Comparison of ENCODE assay signal across 12 cellular contexts in genomic region chr17:64978138-64978537, GRCh38.
"Had no signal": no experiment of that assay in that cellular context is flagged by ENCODE, and none has a peak within 500 bp of the region (broad histone marks: within the 10 kb centered on the region; RNA-seq: fewer than 3 reads in every experiment).

No MANE protein-coding gene starts in this region.

- H3K4me3 Mint-ChIP-seq: activated CD4-positive, alpha-beta T cell treated with anti-CD3 and anti-CD28 coated beads for 36 hours had no signal

- DNase-seq: activated CD4-positive, alpha-beta T cell treated with anti-CD3 and anti-CD28 coated beads for 36 hours; activated CD8-positive, alpha-beta T cell treated with anti-CD3 and anti-CD28 coated beads, Interleukin-2, amount 10 ng/mL, durations not matched to agents 7 days and 5 days; activated gamma-delta T cell; foreskin keratinocyte; left ventricle myocardium superior; pancreas; stimulated activated CD4-positive, alpha-beta T cell treated with anti-CD3 and anti-CD28 coated beads, Interleukin-15, amount 100 ng/mL, for 24 hours; stimulated activated CD4-positive, alpha-beta T cell treated with anti-CD3 and anti-CD28 coated beads, Interleukin-4, amount 100 ng/mL, for 24 hours had no signal

- FAIRE-seq: colon, pancreas had no signal

- H3K4me3 ChIP-seq: cardiac muscle cell, neural progenitor cell, pancreas had no signal

- ATAC-seq: activated CD4-positive, alpha-beta T cell treated with anti-CD3 and anti-CD28 coated beads for 36 hours; activated CD8-positive, alpha-beta T cell treated with anti-CD3 and anti-CD28 coated beads, Interleukin-2, amount 10 ng/mL, durations not matched to agents 7 days and 5 days; foreskin keratinocyte; left ventricle myocardium superior; pancreas had no signal

- H2AFZ ChIP-seq: neural progenitor cell had no signal

- H3K9ac ChIP-seq: neural progenitor cell had no signal

- H3K36me3 ChIP-seq: cardiac muscle cell, neural progenitor cell, pancreas had no signal

- H3K27me3 ChIP-seq: cardiac muscle cell, foreskin keratinocyte, neural progenitor cell, pancreas had no signal

- H3K27me3 Mint-ChIP-seq: activated CD4-positive, alpha-beta T cell treated with anti-CD3 and anti-CD28 coated beads for 36 hours had no signal

- H3K4me2 ChIP-seq: neural progenitor cell had no signal

- H3K27ac ChIP-seq: cardiac muscle cell, foreskin keratinocyte, neural progenitor cell, pancreas, VCaP had no signal

- H3K27ac Mint-ChIP-seq: activated CD4-positive, alpha-beta T cell treated with anti-CD3 and anti-CD28 coated beads for 36 hours; neural progenitor cell had no signal

- H3K9me3 ChIP-seq: pancreas had no signal
